In the genomic region with DNA sequence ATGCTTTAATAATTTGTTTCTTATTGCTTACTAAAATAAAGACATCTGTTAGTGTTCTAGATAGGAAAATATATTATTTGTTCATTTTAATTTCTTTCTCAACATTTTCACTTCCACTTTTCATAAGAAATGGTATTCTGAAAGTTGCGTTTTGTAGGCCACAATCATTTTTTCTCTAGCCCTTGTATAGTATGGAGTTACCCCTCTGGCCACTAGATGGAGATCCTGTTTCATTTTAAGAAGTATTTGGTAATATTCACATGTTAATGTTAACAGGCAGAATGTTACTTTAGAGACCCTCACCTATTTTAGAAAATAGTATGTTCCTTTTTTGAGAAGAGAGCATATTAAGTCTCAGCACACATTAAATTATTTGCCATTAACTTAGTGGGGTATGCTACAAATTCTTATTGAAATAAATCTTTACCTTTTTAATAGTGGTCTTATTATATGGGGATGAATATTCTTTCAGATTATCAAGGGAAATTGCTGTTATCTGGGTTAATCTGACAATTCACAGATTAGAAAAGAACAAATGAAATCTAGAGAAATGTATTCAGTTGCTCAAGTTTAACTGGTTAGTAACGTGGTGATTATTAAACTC, we compare ENCODE assay signal across 9 cellular contexts.
DNase-seq lines count a peak whose midpoint lies in the region; ATAC-seq, FAIRE-seq and TF ChIP-seq lines count a peak whose summit lies in the region.
"Had no signal": no experiment of that assay in that cellular context is flagged by ENCODE, and none has a peak within 500 bp of the region (broad histone marks: within the 10 kb centered on the region; RNA-seq: fewer than 3 reads in every experiment).

No MANE protein-coding gene starts in this region.

- TF ChIP-seq RAD21 in IMR-90 (IDR thresholded peaks at IDR 0.05; ENCODE audit: low read length) = peak; percentile 64

- H3K9me1 ChIP-seq in IMR-90 (ENCODE audit: insufficient read depth, low read length) = no peaks in the 10 kb centered on the region

- no peak overlapping the region for H4K5ac ChIP-seq in IMR-90 (ENCODE audit: low read depth, low read length)

- H3K4me2 ChIP-seq in IMR-90 (ENCODE audit: low read depth, low read length) = no peak overlapping the region

- H3K4me3 ChIP-seq in IMR-90 (ENCODE audit: insufficient read depth, low read depth, low read length) = no peak overlapping the region
- H3K4me3 ChIP-seq in pancreas = no peak overlapping the region

- H2AK5ac ChIP-seq in IMR-90 (ENCODE audit: low read depth, low read length) = no peak overlapping the region

- no peak overlapping the region for H3K56ac ChIP-seq in IMR-90 (ENCODE audit: extremely low read depth, insufficient read depth, low read length)

- no TSS peak for BruUV-seq in IMR-90 (replicated peaks; lab: Mats Ljungman, UMichigan)

- H3K14ac ChIP-seq in IMR-90 (replicated peaks; ENCODE audit: low read depth, low read length) = no peak overlapping the region

- H4K8ac ChIP-seq in IMR-90 (ENCODE audit: low read depth in 2 of 2, low read length in 2 of 2) = no peak overlapping the region; a peak in 1 of 4 replicates

- TF ChIP-seq POLR2A in IMR-90 (IDR thresholded peaks at IDR 0.05; ENCODE audit: low read depth, low read length) = no peak

- no peak overlapping the region for H2BK120ac ChIP-seq in IMR-90 (ENCODE audit: low read depth, low read length)

- no peak overlapping the region for H3K27ac ChIP-seq in IMR-90 (ENCODE audit: insufficient read depth, low read length)
- no peak overlapping the region for H3K27ac ChIP-seq in pancreas
- H3K27ac ChIP-seq: epithelial cell of prostate had no signal

- H2BK15ac ChIP-seq in IMR-90 (ENCODE audit: low read depth, low read length) = no peak overlapping the region

- ATAC-seq in GM21528 (IDR thresholded peaks at IDR 0.05; ENCODE audit: low FRiP score, unreplicated experiment) = peak; percentile 76
- peak; percentile 82 for ATAC-seq in IMR-90 (ENCODE audit: low read depth)
- ATAC-seq in SK-N-SH treated with all-trans-retinoic acid at 6 μM for 48 hours = peak; percentile 95
- peak in 3 of 4 donors; percentile 82 to 84 (median 83) for ATAC-seq in pancreas

- POLR2A ChIA-PET in IMR-90 (lab: Charles Lee; ENCODE audit: unreplicated experiment) = no interaction called here

- CTCF ChIA-PET in IMR-90 (lab: Yijun Ruan, JAX) = no interaction called here

- no peak overlapping the region for H4K91ac ChIP-seq in IMR-90 (ENCODE audit: insufficient read depth, low read depth, low read length)

- no CpG with 5 or more reads among the region's 2 CpGs for whole genome bisulfite sequencing in IMR-90 (ENCODE audit: extremely low coverage in 2 of 2, insufficient read length in 1 of 2), 2 experiments
- 67 to 81% methylated on average over 2 of the region's 2 CpGs for WGBS in pancreas, 2 donors

- H3K4ac ChIP-seq in IMR-90 (ENCODE audit: low read depth, low read length) = no peak overlapping the region

- H3K4me1 ChIP-seq in IMR-90 (ENCODE audit: control insufficient read depth, insufficient read depth, low read length) (no peaks in the 10 kb centered on the region), pancreas (peaks cover 0 to 6% (median 3%) of the 10 kb centered on the region in 3 donors)

- H2BK20ac ChIP-seq in IMR-90 (ENCODE audit: low read depth, low read length) = no peak overlapping the region

- no peak overlapping the region for H3K18ac ChIP-seq in IMR-90 (ENCODE audit: low read depth, low read length)

- H3K36me3 ChIP-seq in IMR-90 (ENCODE audit: control insufficient read depth, insufficient read depth, low read length) (peaks cover 7% of the 10 kb centered on the region), pancreas (peaks cover 0 to 9% (median 0%) of the 10 kb centered on the region in 3 donors)

- no peak overlapping the region for H3K23ac ChIP-seq in IMR-90 (ENCODE audit: low read depth, low read length)

- H3K9me3 ChIP-seq in IMR-90 (ENCODE audit: control insufficient read depth, insufficient read depth, low read length) (no peaks in the 10 kb centered on the region), pancreas (no peaks in the 10 kb centered on the region)

- no peak overlapping the region for H2BK5ac ChIP-seq in IMR-90 (ENCODE audit: low read depth, low read length, poor library complexity, severe bottlenecking)

- FAIRE-seq in pancreas (lab: Jason Lieb, UNC) = peak; percentile 88

- H3K27me3 ChIP-seq in IMR-90 (ENCODE audit: control insufficient read depth, insufficient read depth, low read length) = no peaks in the 10 kb centered on the region
- H3K27me3 ChIP-seq in pancreas = no peaks in the 10 kb centered on the region

- no peak overlapping the region for H3K9ac ChIP-seq in IMR-90 (ENCODE audit: low read depth, low read length)

- dilution Hi-C loops in IMR-90 (cut with HindIII; ENCODE audit: low sequenced_read_pairs, unreplicated experiment) = no loop called here

- no peak overlapping the region for H2AFZ ChIP-seq in IMR-90 (replicated peaks; ENCODE audit: low read length, poor library complexity)

- peaks cover 0 to 13% of the 10 kb centered on the region in 2 experiments; a peak in 2 of 4 replicates for H3K79me1 ChIP-seq in IMR-90 (ENCODE audit: low read depth in 1 of 2, low read length in 2 of 2)

- in situ Hi-C loops in IMR-90 (cut with MboI; ENCODE audit: low sequenced_read_pairs) = no loop called here

- H4K20me1 ChIP-seq in IMR-90 (ENCODE audit: insufficient read depth, low read length) = peaks cover 4% of the 10 kb centered on the region; the same call in 1 of the 2 replicates

- DNase-seq in NCI-H1417 (lab: John Stamatoyannopoulos, UW) (peak in 2 of 3 experiments; percentile 26 to 59), NCI-H1417 treated with DMSO at 0.1 percent for 48 hours (lab: John Stamatoyannopoulos, UW) (no peak), IMR-90 (peak; percentile 61), fibroblast of peridontal ligament (ENCODE audit: extremely low read depth) (peak; percentile 75), pancreas (no peak), middle frontal gyrus (ENCODE audit: extremely low spot score, low spot score) (no peak)

- TF ChIP-seq CTCF in IMR-90 (conservative IDR thresholded peaks at IDR 0.05; ENCODE audit: low read depth, low read length) (peak; percentile 74), pancreas (IDR thresholded peaks at IDR 0.05) (peak; percentile 24 to 67 (median 56))

- no peak overlapping the region for H2AK9ac ChIP-seq in IMR-90 (replicated peaks; ENCODE audit: low read depth, low read length, poor library complexity)

- intact Hi-C loops in IMR-90 (cut with micrococcal nuclease) (loop anchor here (2.0 to 5.0 kb wide), 2 partner anchors 393 to 1028 kb away; partner anchors contain the start of gene LTBP1), pancreas (cut with DNase I) (no loop called here)

TF ChIP-seq in IMR-90, 13 proteins besides CTCF, POLR2A, EP300 and RAD21:
- TF ChIP-seq SMC3 (IDR thresholded peaks at IDR 0.05; ENCODE audit: low read depth, low read length) (peak; percentile 37; the same call in 1 of the 2 replicates), ELK1 (IDR thresholded peaks at IDR 0.05; ENCODE audit: borderline replicate concordance, low read depth, low read length) (no peak)
TF ChIP-seq in IMR-90: peak in this region for 1.

TF ChIP-seq in SK-N-SH treated with all-trans-retinoic acid at 6 μM for 48 hours, 23 proteins besides CTCF, POLR2A, EP300 and RAD21:
- 0 out of 2 replicates have a peak, but pooled peaks have one; percentile 8 for TF ChIP-seq ISL1 (CRISPR knock-in tag; IDR thresholded peaks at IDR 0.05)
- no peak for TF ChIP-seq CSDC2 (CRISPR knock-in tag; IDR thresholded peaks at IDR 0.05)

Comparison
In these comparisons a context has a peak if more than half of its experiments do, and no peak if none do; other contexts are left out.
1. DNase-seq: peak in NCI-H1417 (2 of 3), IMR-90 (single experiment) and fibroblast of peridontal ligament (single experiment); none in NCI-H1417 treated with DMSO at 0.1 percent for 48 hours (single experiment), pancreas (0 of 6) and middle frontal gyrus (single experiment).
2. Peak in every context shown above with its lines, with median percentiles within 50 percentile points of each other: ATAC-seq.